ENCODE assay signal across 12 cellular contexts in genomic region chr12:116236986-116237385, GRCh38. TPM values are rescaled to one million over a fixed set of nuclear protein-coding genes. Genes with fewer than 3 reads are reported as not detected.
DNase-seq lines count a peak whose midpoint lies in the region; ATAC-seq and TF ChIP-seq lines count a peak whose summit lies in the region.
"Had no signal": no experiment of that assay in that cellular context is flagged by ENCODE, and none has a peak within 500 bp of the region (broad histone marks: within the 10 kb centered on the region; RNA-seq: fewer than 3 reads in every experiment).

No MANE protein-coding gene starts in this region.

- peaks cover 8% of the 10 kb centered on the region for H3K36me3 Mint-ChIP-seq in activated T-cell treated with anti-CD3 and anti-CD28 coated beads, Interleukin-2, amount 50 U/mL, for 24 hours (ENCODE audit: low read depth)

- H3K9ac ChIP-seq in SK-N-MC (ENCODE audit: insufficient read length), result peak overlapping the region; percentile 34

- H3K27me3 ChIP-seq in gastrocnemius medialis, result no peaks in the 10 kb centered on the region

- no peak for ATAC-seq in gastrocnemius medialis

- no peaks in the 10 kb centered on the region for H3K27me3 Mint-ChIP-seq in activated T-cell treated with anti-CD3 and anti-CD28 coated beads, Interleukin-2, amount 50 U/mL, for 24 hours

- no peak for TF ChIP-seq CTCF in gastrocnemius medialis (IDR thresholded peaks at IDR 0.05 in 4 of 5, conservative IDR thresholded peaks at IDR 0.05 in 1 of 5)

- peaks cover 46% of the 10 kb centered on the region for H3K4me1 Mint-ChIP-seq in activated T-cell treated with anti-CD3 and anti-CD28 coated beads, Interleukin-2, amount 50 U/mL, for 24 hours (ENCODE audit: low read depth)

- peaks cover 55 to 64% of the 10 kb centered on the region in 2 donors for H3K4me1 ChIP-seq in gastrocnemius medialis

- H3K36me3 ChIP-seq in SK-N-MC (ENCODE audit: insufficient read depth, low read length), result no peaks in the 10 kb centered on the region
- no peaks in the 10 kb centered on the region for H3K36me3 ChIP-seq in gastrocnemius medialis

- H3K9me3 ChIP-seq in SK-N-MC (ENCODE audit: low read depth, low read length), result no peaks in the 10 kb centered on the region
- no peaks in the 10 kb centered on the region for H3K9me3 ChIP-seq in gastrocnemius medialis

- H3K9me3 Mint-ChIP-seq in activated T-cell treated with anti-CD3 and anti-CD28 coated beads, Interleukin-2, amount 50 U/mL, for 24 hours, result no peaks in the 10 kb centered on the region

- TF ChIP-seq POLR2A in gastrocnemius medialis (IDR thresholded peaks at IDR 0.05), result no peak

- H3K4me3 Mint-ChIP-seq in activated T-cell treated with anti-CD3 and anti-CD28 coated beads, Interleukin-2, amount 50 U/mL, for 24 hours, result no peak overlapping the region

- intact Hi-C loops in gastrocnemius medialis (cut with DNase I; ENCODE audit: low total_unique reads), result loop anchor here (1.0 to 5.0 kb wide), 5 partner anchors 94 to 362 kb away; no protein-coding TSS in a partner anchor

- H3K27ac ChIP-seq in SK-N-MC, result peak overlapping the region; percentile 81
- peak overlapping the region in 3 of 4 donors; percentile 41 to 73 (median 47) for H3K27ac ChIP-seq in gastrocnemius medialis

- H3K4me3 ChIP-seq in SK-N-MC (peak overlapping the region; percentile 53), gastrocnemius medialis (no peak overlapping the region)

- in situ Hi-C loops in gastrocnemius medialis (cut with MboI; ENCODE audit: low sequenced_read_pairs in 4 of 4), result loop anchor here (5.0 to 25.0 kb wide), 4 partner anchors 92 to 240 kb away; no protein-coding TSS in a partner anchor

- H3K27ac Mint-ChIP-seq in activated T-cell treated with anti-CD3 and anti-CD28 coated beads, Interleukin-2, amount 50 U/mL, for 24 hours, result peak overlapping the region; percentile 85

- no peak for DNase-seq in activated T-cell treated with anti-CD3 and anti-CD28 coated beads, Interleukin-2, amount 50 U/mL, for 24 hours
- no peak for DNase-seq in activated T-cell treated with anti-CD3 and anti-CD28 coated beads, Interleukin-2, amount 50 U/mL, for 1 hour
- DNase-seq in SK-N-MC (ENCODE audit: low read depth, low spot score), result no peak
- peak; percentile 23 for DNase-seq in glomerular visceral epithelial cell (ENCODE audit: extremely low spot score)
- no peak for DNase-seq in gastrocnemius medialis
- DNase-seq in COR-L47 (lab: John Stamatoyannopoulos, UW), result no peak
- no peak for DNase-seq in NCI-H1694 (lab: John Stamatoyannopoulos, UW)
- DNase-seq in DMS153 treated with DMSO at 0.1 percent for 48 hours (lab: John Stamatoyannopoulos, UW; ENCODE audit: unreplicated experiment), result no peak
- DNase-seq: activated CD4-positive, alpha-beta T cell treated with anti-CD3 and anti-CD28 coated beads, Interleukin-2, amount 50 U/mL, for 48 hours; H7; IMR-90; NCI-H187 treated with DMSO at 0.1 percent for 48 hours had no signal

RNA-seq across cellular contexts. Expression of gene MED13L, which starts 40.5 kb away (rescaled TPM):
- total RNA-seq in gastrocnemius medialis, result 10 to 100 TPM; 59.5 to 92.6 (median 74.1) TPM
